ENCODE assay signal across 1 cellular context in the genomic region with DNA sequence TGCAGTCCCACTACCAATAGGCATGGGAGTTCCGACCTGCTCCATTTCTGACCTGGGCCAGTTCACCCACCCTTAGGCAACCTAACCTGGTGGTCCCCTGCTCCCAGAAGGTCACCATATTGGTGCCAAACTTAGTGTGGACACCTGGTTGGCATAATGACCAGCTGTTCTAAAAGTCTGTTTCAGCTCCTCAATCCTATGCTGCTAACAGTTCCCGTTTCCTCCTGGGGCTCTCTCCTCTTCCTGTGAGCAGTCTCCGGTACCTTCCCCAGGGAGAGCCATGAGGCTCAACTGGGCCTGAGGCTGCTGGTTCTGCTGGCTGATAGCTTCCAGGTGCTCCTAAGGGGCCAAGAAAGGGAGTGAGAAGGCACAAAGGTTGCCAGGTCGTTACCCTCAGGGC.
TF ChIP-seq lines count a peak whose summit lies in the region.

No MANE protein-coding gene starts in this region.

TF ChIP-seq in H1, 55 proteins besides CTCF, POLR2A, EP300 and RAD21 (continued from another document):
- TF ChIP-seq NANOG (IDR thresholded peaks at IDR 0.05; ENCODE audit: insufficient read depth, low read depth, low read length, poor library complexity, severe bottlenecking): no peak
- TF ChIP-seq EZH2 (IDR thresholded peaks at IDR 0.05; ENCODE audit: low read depth, low read length, severe bottlenecking): no peak
- no peak for TF ChIP-seq SP2 (IDR thresholded peaks at IDR 0.05; ENCODE audit: low read length)
- TF ChIP-seq GABPA (IDR thresholded peaks at IDR 0.05; ENCODE audit: borderline replicate concordance, insufficient read depth, low read length): no peak
- no peak for TF ChIP-seq RXRA (IDR thresholded peaks at IDR 0.05; ENCODE audit: insufficient read depth, low read depth, low read length)
- no peak for TF ChIP-seq SIN3A (conservative IDR thresholded peaks at IDR 0.05 in 1 of 2, IDR thresholded peaks at IDR 0.05 in 1 of 2; ENCODE audit: low read depth in 1 of 2, low read length in 2 of 2)
- no peak for TF ChIP-seq CREB1 (IDR thresholded peaks at IDR 0.05)
- TF ChIP-seq, protein P1, sequence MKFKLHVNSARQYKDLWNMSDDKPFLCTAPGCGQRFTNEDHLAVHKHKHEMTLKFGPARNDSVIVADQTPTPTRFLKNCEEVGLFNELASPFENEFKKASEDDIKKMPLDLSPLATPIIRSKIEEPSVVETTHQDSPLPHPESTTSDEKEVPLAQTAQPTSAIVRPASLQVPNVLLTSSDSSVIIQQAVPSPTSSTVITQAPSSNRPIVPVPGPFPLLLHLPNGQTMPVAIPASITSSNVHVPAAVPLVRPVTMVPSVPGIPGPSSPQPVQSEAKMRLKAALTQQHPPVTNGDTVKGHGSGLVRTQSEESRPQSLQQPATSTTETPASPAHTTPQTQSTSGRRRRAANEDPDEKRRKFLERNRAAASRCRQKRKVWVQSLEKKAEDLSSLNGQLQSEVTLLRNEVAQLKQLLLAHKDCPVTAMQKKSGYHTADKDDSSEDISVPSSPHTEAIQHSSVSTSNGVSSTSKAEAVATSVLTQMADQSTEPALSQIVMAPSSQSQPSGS (IDR thresholded peaks at IDR 0.05; ENCODE audit: low read length): no peak
- no peak for TF ChIP-seq SRF (IDR thresholded peaks at IDR 0.05; ENCODE audit: low read depth, low read length)
- TF ChIP-seq JUND (IDR thresholded peaks at IDR 0.05; ENCODE audit: low read length): no peak
- TF ChIP-seq, protein P2, sequence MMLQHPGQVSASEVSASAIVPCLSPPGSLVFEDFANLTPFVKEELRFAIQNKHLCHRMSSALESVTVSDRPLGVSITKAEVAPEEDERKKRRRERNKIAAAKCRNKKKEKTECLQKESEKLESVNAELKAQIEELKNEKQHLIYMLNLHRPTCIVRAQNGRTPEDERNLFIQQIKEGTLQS (IDR thresholded peaks at IDR 0.05; ENCODE audit: insufficient read depth, low read depth, low read length): no peak
